ENCODE assay signal across 8 cellular contexts in the genomic region with DNA sequence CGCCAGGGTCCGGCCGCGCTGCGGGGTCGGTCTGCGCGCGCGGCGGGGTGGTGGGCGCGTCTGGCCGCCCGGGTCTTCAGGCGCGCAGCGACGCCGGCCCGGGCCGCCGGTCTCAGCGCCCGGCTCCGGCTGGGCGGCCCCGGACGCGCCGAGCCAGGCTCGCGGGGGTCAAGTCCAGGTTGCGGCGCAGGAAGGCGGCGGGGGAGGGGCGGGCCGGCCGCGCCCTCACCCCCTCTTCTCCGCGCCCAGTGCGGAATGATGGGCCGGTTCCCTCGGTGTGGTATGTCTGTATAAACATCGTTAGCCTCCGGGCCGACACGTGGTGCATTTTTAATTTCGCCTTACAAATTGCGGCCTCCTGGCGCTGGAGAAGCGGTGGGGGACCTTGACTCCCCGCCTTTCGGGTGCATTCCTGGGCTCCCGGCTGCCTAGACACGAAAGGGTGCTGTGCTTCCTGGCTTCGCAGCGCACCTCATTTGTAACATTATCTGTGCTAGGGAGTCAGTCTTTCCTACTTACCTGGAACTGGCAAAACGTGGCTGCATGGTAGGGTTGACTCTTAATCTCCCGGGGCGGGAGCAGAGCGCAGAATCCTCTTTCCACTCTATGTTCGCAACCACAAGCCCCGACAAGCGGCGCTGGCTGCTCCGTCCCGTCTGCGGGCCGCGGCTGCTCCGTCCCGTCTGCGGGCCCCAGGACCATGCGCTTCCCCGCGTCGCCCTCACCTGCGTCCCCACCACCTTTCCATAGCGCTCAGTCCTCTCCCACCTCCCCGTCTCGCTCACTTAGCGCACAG.
DNase-seq lines count a peak whose midpoint lies in the region; ATAC-seq and TF ChIP-seq lines count a peak whose summit lies in the region.

No MANE protein-coding gene starts in this region.

- no peak for TF ChIP-seq CTCF in A673 (conservative IDR thresholded peaks at IDR 0.05; ENCODE audit: low read depth, low read length)

- H3K9me3 ChIP-seq in A673 (ENCODE audit: low read depth, low read length, poor library complexity, severe bottlenecking) (no peaks in the 10 kb centered on the region), duodenal mucosa (ENCODE audit: control insufficient read depth in 1 of 2, low read length in 2 of 2) (no peaks in the 10 kb centered on the region), mesodermal cell (ENCODE audit: control insufficient read depth, low read length) (no peaks in the 10 kb centered on the region), aorta (ENCODE audit: control insufficient read depth, low read length) (no peaks in the 10 kb centered on the region)

- H3K27ac ChIP-seq in A673 (ENCODE audit: low read depth, low read length, poor library complexity, severe bottlenecking) (no peak overlapping the region), duodenal mucosa (ENCODE audit: low read depth, low read length) (peak overlapping the region; percentile 73), mesodermal cell (ENCODE audit: low read depth, low read length, severe bottlenecking) (no peak overlapping the region), aorta (ENCODE audit: low read depth in 1 of 2, low read length in 2 of 2) (peak overlapping the region; percentile 99)

- no peaks in the 10 kb centered on the region for H3K4me1 ChIP-seq in A673 (ENCODE audit: insufficient read depth, low read length, poor library complexity, severe bottlenecking)
- H3K4me1 ChIP-seq in duodenal mucosa (ENCODE audit: control insufficient read depth in 1 of 2, insufficient read depth in 2 of 2, low read length in 2 of 2) = peaks cover 29 to 33% of the 10 kb centered on the region in 2 donors
- H3K4me1 ChIP-seq in mesodermal cell (ENCODE audit: control insufficient read depth, insufficient read depth, low read length, poor library complexity, severe bottlenecking) = peaks cover 16% of the 10 kb centered on the region
- H3K4me1 ChIP-seq in aorta (ENCODE audit: control insufficient read depth in 1 of 2, insufficient read depth in 2 of 2, low read length in 2 of 2) = peaks cover 0 to 2% of the 10 kb centered on the region in 2 donors

- peak overlapping the region; percentile 70 to 76 for H3K9ac ChIP-seq in duodenal mucosa (ENCODE audit: low read depth in 1 of 2, low read length in 2 of 2)

- H3K27me3 ChIP-seq in A673 (replicated peaks; ENCODE audit: insufficient read depth, low read depth, low read length, poor library complexity) (peaks cover 97% of the 10 kb centered on the region), duodenal mucosa (ENCODE audit: control insufficient read depth in 1 of 2, insufficient read depth in 2 of 2, low read length in 2 of 2) (peaks cover 8 to 11% of the 10 kb centered on the region in 2 donors), aorta (ENCODE audit: control insufficient read depth in 1 of 2, insufficient read depth in 2 of 2, low read length in 1 of 2) (no peaks in the 10 kb centered on the region)

- ATAC-seq in aorta (ENCODE audit: low FRiP score) = peak; percentile 77
- no peak for ATAC-seq in GM21367 (IDR thresholded peaks at IDR 0.05; ENCODE audit: unreplicated experiment)
- ATAC-seq in HG03175 (IDR thresholded peaks at IDR 0.05; ENCODE audit: unreplicated experiment) = no peak

- DNase-seq in A673 (ENCODE audit: low spot score) (peak; percentile 7), LoVo (ENCODE audit: low spot score) (peak; percentile 65), aorta (peak; percentile 73 to 85), NCI-H1694 treated with DMSO at 0.1 percent for 48 hours (lab: John Stamatoyannopoulos, UW) (no peak)

- CTCF ChIA-PET in A673 (lab: Charles Lee) = no interaction called here

- no peak overlapping the region for H3K4me3 ChIP-seq in A673 (ENCODE audit: low read depth, low read length, poor library complexity, severe bottlenecking)
- peak overlapping the region; percentile 71 to 75 for H3K4me3 ChIP-seq in duodenal mucosa (ENCODE audit: low read depth in 1 of 2, low read length in 2 of 2)
- peak overlapping the region; percentile 37 for H3K4me3 ChIP-seq in mesodermal cell (ENCODE audit: extremely low read depth, insufficient read depth, low read length, poor library complexity, severe bottlenecking)
- peak overlapping the region; percentile 48 to 72 for H3K4me3 ChIP-seq in aorta (ENCODE audit: low read length in 2 of 2)

- no peaks in the 10 kb centered on the region for H3K36me3 ChIP-seq in A673 (ENCODE audit: insufficient read depth, low read length, poor library complexity, severe bottlenecking)
- no peaks in the 10 kb centered on the region for H3K36me3 ChIP-seq in duodenal mucosa (ENCODE audit: control insufficient read depth in 1 of 2, insufficient read depth in 2 of 2, low read length in 2 of 2)
- H3K36me3 ChIP-seq in mesodermal cell (ENCODE audit: control insufficient read depth, insufficient read depth, low read length) = no peaks in the 10 kb centered on the region
- no peaks in the 10 kb centered on the region for H3K36me3 ChIP-seq in aorta (ENCODE audit: control insufficient read depth in 1 of 2, insufficient read depth in 2 of 2, low read length in 1 of 2)

- 0 to 1% methylated on average over 31 to 68 of the region's 85 CpGs for WGBS in mesodermal cell (ENCODE audit: insufficient coverage in 2 of 2), 2 experiments
- 0 to 1% methylated on average over 81 to 85 of the region's 85 CpGs for WGBS in aorta, 2 donors

- POLR2A ChIA-PET in A673 (lab: Charles Lee; ENCODE audit: low non-redundant PET) = no interaction called here

- BruUV-seq in A673 (replicated peaks; lab: Mats Ljungman, UMichigan) = no TSS peak

- intact Hi-C loops in A673 (cut with micrococcal nuclease; ENCODE audit: unreplicated experiment) = no loop called here
- intact Hi-C loops in aorta (cut with DNase I) = loop anchor here (2.0 to 5.0 kb wide), 7 partner anchors 74 to 210 kb away; no protein-coding TSS in a partner anchor

Comparison
In these comparisons a context has a peak if more than half of its experiments do, and no peak if none do; other contexts are left out.
1. H3K27ac ChIP-seq: peak in duodenal mucosa (single experiment) and aorta (2 of 2); none in A673 (single experiment) and mesodermal cell (single experiment).